ENCODE assay signal across 8 cellular contexts in genomic region chr3:129650256-129650872, GRCh38. TPM values are rescaled to one million over a fixed set of nuclear protein-coding genes. Genes with fewer than 3 reads are reported as not detected.
DNase-seq lines count a peak whose midpoint lies in the region; ATAC-seq lines count a peak whose summit lies in the region.

No MANE protein-coding gene starts in this region.

- no peak overlapping the region for H4K91ac ChIP-seq in mesenchymal stem cell (ENCODE audit: low read length)

- no peak overlapping the region for H4K8ac ChIP-seq in mesenchymal stem cell (ENCODE audit: low read length)

- no peak overlapping the region for H3K4me3 Mint-ChIP-seq in activated CD4-positive, alpha-beta T cell treated with anti-CD3 and anti-CD28 coated beads, Interleukin-2, amount 10 ng/mL, durations not matched to agents 24 days and 14 days

- H3K27me3 ChIP-seq in mesenchymal stem cell (ENCODE audit: control insufficient read depth in 1 of 2, insufficient read depth in 1 of 2, low read length in 2 of 2), result no peaks in the 10 kb centered on the region

- H3K4me1 ChIP-seq in mesenchymal stem cell (ENCODE audit: control insufficient read depth, insufficient read depth, low read depth, low read length), result peaks cover 7% of the 10 kb centered on the region

- no peak overlapping the region for H2BK5ac ChIP-seq in mesenchymal stem cell (ENCODE audit: low read depth, low read length, poor library complexity, severe bottlenecking)

- intact Hi-C loops in activated CD4-positive, alpha-beta T cell treated with anti-CD3 and anti-CD28 coated beads, Interleukin-2, amount 10 ng/mL, durations not matched to agents 24 days and 14 days (cut with micrococcal nuclease), result loop anchor here (1.0 kb wide), 3 partner anchors 175 to 284 kb away; no protein-coding TSS in a partner anchor

- no peak for ATAC-seq in HG03457 (IDR thresholded peaks at IDR 0.05; ENCODE audit: unreplicated experiment)

- no peak overlapping the region for H3K14ac ChIP-seq in mesenchymal stem cell (ENCODE audit: low read length in 2 of 2)

- H3K27ac Mint-ChIP-seq in activated CD4-positive, alpha-beta T cell treated with anti-CD3 and anti-CD28 coated beads, Interleukin-2, amount 10 ng/mL, durations not matched to agents 24 days and 14 days, result no peak overlapping the region

- H3K27ac ChIP-seq in mesenchymal stem cell (ENCODE audit: low read length, poor library complexity, severe bottlenecking), result peak overlapping the region; percentile 53

- no peak overlapping the region for H2BK120ac ChIP-seq in mesenchymal stem cell (ENCODE audit: low read depth, low read length)

- no peak overlapping the region for H3K4me2 ChIP-seq in mesenchymal stem cell (ENCODE audit: low read length, poor library complexity, severe bottlenecking)

- peaks cover 2% of the 10 kb centered on the region for H3K36me3 Mint-ChIP-seq in activated CD4-positive, alpha-beta T cell treated with anti-CD3 and anti-CD28 coated beads, Interleukin-2, amount 10 ng/mL, durations not matched to agents 24 days and 14 days (ENCODE audit: low read depth)

- peaks cover 7% of the 10 kb centered on the region for H3K27me3 Mint-ChIP-seq in activated CD4-positive, alpha-beta T cell treated with anti-CD3 and anti-CD28 coated beads, Interleukin-2, amount 10 ng/mL, durations not matched to agents 24 days and 14 days

- H3K9me3 Mint-ChIP-seq in activated CD4-positive, alpha-beta T cell treated with anti-CD3 and anti-CD28 coated beads, Interleukin-2, amount 10 ng/mL, durations not matched to agents 24 days and 14 days, result no peaks in the 10 kb centered on the region

- H3K4me1 Mint-ChIP-seq in activated CD4-positive, alpha-beta T cell treated with anti-CD3 and anti-CD28 coated beads, Interleukin-2, amount 10 ng/mL, durations not matched to agents 24 days and 14 days, result peaks cover 1% of the 10 kb centered on the region

- H2BK15ac ChIP-seq in mesenchymal stem cell (ENCODE audit: low read depth, poor library complexity, severe bottlenecking), result no peak overlapping the region

- no peak overlapping the region for H3K23ac ChIP-seq in mesenchymal stem cell (ENCODE audit: low read length in 2 of 2)

- H2AK5ac ChIP-seq in mesenchymal stem cell (ENCODE audit: low read length, severe bottlenecking), result no peak overlapping the region

- no peak overlapping the region for H3K18ac ChIP-seq in mesenchymal stem cell (ENCODE audit: low read depth in 1 of 2, low read length in 2 of 2)

- H2BK12ac ChIP-seq in mesenchymal stem cell (ENCODE audit: low read length in 2 of 2), result no peak overlapping the region

- H2AFZ ChIP-seq in mesenchymal stem cell (ENCODE audit: low read depth, low read length), result no peak overlapping the region

- H3K9ac ChIP-seq in mesenchymal stem cell (ENCODE audit: low read length), result peak overlapping the region; percentile 51

- peak; percentile 76 for DNase-seq in SIG-M5 treated with dmso at 0.1 percent for 504 hours (lab: John Stamatoyannopoulos, UW; ENCODE audit: unreplicated experiment)
- no peak for DNase-seq in SIG-M5 (lab: John Stamatoyannopoulos, UW)
- DNase-seq in NCI-H2196 (lab: John Stamatoyannopoulos, UW; ENCODE audit: unreplicated experiment), result peak; percentile 43
- peak; percentile 86 for DNase-seq in activated CD4-positive, alpha-beta T cell treated with anti-CD3 and anti-CD28 coated beads, Interleukin-2, amount 10 ng/mL, durations not matched to agents 24 days and 14 days
- DNase-seq in effector CD8-positive, alpha-beta T cell (lab: John Stamatoyannopoulos, UW), result peak; percentile 30
- DNase-seq in mesenchymal stem cell, result peak; percentile 72
- peak in 4 of 6 experiments; percentile 9 to 50 (median 35) for DNase-seq in stimulated activated naive CD4-positive, alpha-beta T cell (lab: John Stamatoyannopoulos, UW)

- no peaks in the 10 kb centered on the region for H3K9me3 ChIP-seq in mesenchymal stem cell (ENCODE audit: control insufficient read depth, low read length)

- peaks cover 0 to 17% of the 10 kb centered on the region in 2 experiments for H3K36me3 ChIP-seq in mesenchymal stem cell (ENCODE audit: control insufficient read depth in 1 of 2, insufficient read depth in 2 of 2, low read depth in 1 of 2, low read length in 2 of 2)

- no peak overlapping the region for H3K4me3 ChIP-seq in mesenchymal stem cell (ENCODE audit: insufficient read depth in 1 of 2, low read depth in 1 of 2, low read length in 2 of 2)

- WGBS in mesenchymal stem cell, result 11% methylated on average over 6 of the region's 7 CpGs

- no peak overlapping the region for H3K4ac ChIP-seq in mesenchymal stem cell (ENCODE audit: low read depth in 1 of 2, low read length in 2 of 2)

- H3K79me1 ChIP-seq in mesenchymal stem cell (replicated peaks; ENCODE audit: low read length, poor library complexity, severe bottlenecking), result peaks cover 4% of the 10 kb centered on the region

RNA-seq across cellular contexts. Expression of gene PLXND1, which starts 43.9 kb away (rescaled TPM):
- 1.6 and 1.7 TPM in 2 replicates for total RNA-seq in activated CD4-positive, alpha-beta T cell treated with anti-CD3 and anti-CD28 coated beads, Interleukin-2, amount 10 ng/mL, durations not matched to agents 24 days and 14 days
- 288 TPM for polyA plus RNA-seq in mesenchymal stem cell (2013, experiment 1 of 2)
- polyA plus RNA-seq in mesenchymal stem cell (2013, experiment 2 of 2), result 288 TPM
